ENCODE assay signal across 12 cellular contexts in genomic region chr5:54616031-54616430, GRCh38.
DNase-seq lines count a peak whose midpoint lies in the region; ATAC-seq, FAIRE-seq and TF ChIP-seq lines count a peak whose summit lies in the region.
"Had no signal": no experiment of that assay in that cellular context is flagged by ENCODE, and none has a peak within 500 bp of the region (broad histone marks: within the 10 kb centered on the region; RNA-seq: fewer than 3 reads in every experiment).

No MANE protein-coding gene starts in this region.

- TF ChIP-seq POLR2A in HepG2 (IDR thresholded peaks at IDR 0.05; ENCODE audit: insufficient read depth in 1 of 2, low read depth in 2 of 2, low read length in 2 of 2) (no peak), upper lobe of left lung (IDR thresholded peaks at IDR 0.05) (no peak)

- H3K9ac ChIP-seq in colonic mucosa (ENCODE audit: low read depth in 2 of 2, low read length in 2 of 2) (no peak overlapping the region), HepG2 (ENCODE audit: insufficient read depth, low read depth, low read length) (no peak overlapping the region)

- H3K9me3 ChIP-seq in colonic mucosa (no peaks in the 10 kb centered on the region), HepG2 (ENCODE audit: low read length) (no peaks in the 10 kb centered on the region), upper lobe of left lung (no peaks in the 10 kb centered on the region)

- no peak for FAIRE-seq in HepG2 (lab: Jason Lieb, UNC)

- no peaks in the 10 kb centered on the region for H3K27me3 ChIP-seq in colonic mucosa
- H3K27me3 ChIP-seq in HepG2 (ENCODE audit: control insufficient read depth in 1 of 2, insufficient read depth in 2 of 2, low read length in 2 of 2), result no peaks in the 10 kb centered on the region
- no peaks in the 10 kb centered on the region for H3K27me3 ChIP-seq in upper lobe of left lung

- no peak overlapping the region for H2AFZ ChIP-seq in HepG2 (ENCODE audit: low read length)

- peaks cover 4% of the 10 kb centered on the region for H3K27me3 Mint-ChIP-seq in activated T-helper 1 cell treated with anti-CD3 and anti-CD28 coated beads, Interleukin-12 subunit alpha, Interleukin-12 subunit beta, Interleukin-2, Interleukin-4 antibody, amounts not matched to agents 30 ng/mL and 10 ng/mL and 1 ng/mL, durations not matched to agents 14 hours and 24 hours and 36 hours (ENCODE audit: insufficient read depth)
- H3K27me3 Mint-ChIP-seq: activated naive CD8-positive, alpha-beta T cell treated with anti-CD3 and anti-CD28 coated beads for 36 hours had no signal

- no peak overlapping the region for H3K27ac Mint-ChIP-seq in activated T-helper 1 cell treated with anti-CD3 and anti-CD28 coated beads, Interleukin-12 subunit alpha, Interleukin-12 subunit beta, Interleukin-2, Interleukin-4 antibody, amounts not matched to agents 30 ng/mL and 10 ng/mL and 1 ng/mL, durations not matched to agents 14 hours and 24 hours and 36 hours
- H3K27ac Mint-ChIP-seq: activated naive CD8-positive, alpha-beta T cell treated with anti-CD3 and anti-CD28 coated beads for 36 hours had no signal

- peaks cover 28% of the 10 kb centered on the region for H3K4me1 Mint-ChIP-seq in activated T-helper 1 cell treated with anti-CD3 and anti-CD28 coated beads, Interleukin-12 subunit alpha, Interleukin-12 subunit beta, Interleukin-2, Interleukin-4 antibody, amounts not matched to agents 30 ng/mL and 10 ng/mL and 1 ng/mL, durations not matched to agents 14 hours and 24 hours and 36 hours (ENCODE audit: low read depth)

- H3K36me3 ChIP-seq in colonic mucosa (no peaks in the 10 kb centered on the region), HepG2 (replicated peaks in 1 of 2; ENCODE audit: control insufficient read depth in 1 of 2, insufficient read depth in 2 of 2, low read length in 2 of 2) (no peaks in the 10 kb centered on the region), upper lobe of left lung (no peaks in the 10 kb centered on the region)

- DNase-seq in LNCaP clone FGC (ENCODE audit: low read depth) (peak; percentile 19), colonic mucosa (peak; percentile 38), HepG2 (ENCODE audit: low spot score) (peak; percentile 13), upper lobe of left lung (peak in 1 of 2 donors; percentile 69)
- DNase-seq in stimulated activated naive CD8-positive, alpha-beta T cell treated with anti-CD3 and anti-CD28 coated beads, Interleukin-15, Interleukin-2, amounts not matched to agents 100 U/mL and 50 U/mL, for 24 hours, result no peak
- DNase-seq in activated T-helper 1 cell treated with anti-CD3 and anti-CD28 coated beads, Interleukin-12 subunit alpha, Interleukin-12 subunit beta, Interleukin-2, Interleukin-4 antibody, amounts not matched to agents 30 ng/mL and 10 ng/mL and 1 ng/mL, durations not matched to agents 14 hours and 24 hours and 36 hours (ENCODE audit: low spot score), result no peak
- DNase-seq: activated naive CD8-positive, alpha-beta T cell treated with anti-CD3 and anti-CD28 coated beads for 36 hours; DND-41; foreskin melanocyte; NCI-H1092 treated with DMSO at 0.1 percent for 48 hours had no signal

- no peak for TF ChIP-seq EP300 in HepG2 (IDR thresholded peaks at IDR 0.05; ENCODE audit: low read depth in 2 of 2, low read length in 2 of 2)
- no peak for TF ChIP-seq EP300 in HepG2 (CRISPR knock-in tag; IDR thresholded peaks at IDR 0.05; ENCODE audit: borderline replicate concordance)
- TF ChIP-seq EP300 in upper lobe of left lung (IDR thresholded peaks at IDR 0.05), result no peak

- TF ChIP-seq RAD21 in HepG2 (CRISPR knock-in tag; IDR thresholded peaks at IDR 0.05), result no peak

- no peak overlapping the region for H3K4me3 Mint-ChIP-seq in activated T-helper 1 cell treated with anti-CD3 and anti-CD28 coated beads, Interleukin-12 subunit alpha, Interleukin-12 subunit beta, Interleukin-2, Interleukin-4 antibody, amounts not matched to agents 30 ng/mL and 10 ng/mL and 1 ng/mL, durations not matched to agents 14 hours and 24 hours and 36 hours
- H3K4me3 Mint-ChIP-seq: activated naive CD8-positive, alpha-beta T cell treated with anti-CD3 and anti-CD28 coated beads for 36 hours had no signal

- H3K4me2 ChIP-seq in HepG2 (ENCODE audit: low read depth, low read length), result no peak overlapping the region

- H3K9me3 Mint-ChIP-seq in activated T-helper 1 cell treated with anti-CD3 and anti-CD28 coated beads, Interleukin-12 subunit alpha, Interleukin-12 subunit beta, Interleukin-2, Interleukin-4 antibody, amounts not matched to agents 30 ng/mL and 10 ng/mL and 1 ng/mL, durations not matched to agents 14 hours and 24 hours and 36 hours, result peaks cover 14% of the 10 kb centered on the region
- H3K9me3 Mint-ChIP-seq: activated naive CD8-positive, alpha-beta T cell treated with anti-CD3 and anti-CD28 coated beads for 36 hours had no signal

- H3K4me1 ChIP-seq in colonic mucosa, result no peaks in the 10 kb centered on the region
- H3K4me1 ChIP-seq in HepG2 (ENCODE audit: insufficient read depth, low read length), result no peaks in the 10 kb centered on the region
- peaks cover 16 to 19% (median 18%) of the 10 kb centered on the region in 4 donors for H3K4me1 ChIP-seq in upper lobe of left lung

- CTCF ChIA-PET in HepG2 (lab: Yijun Ruan, JAX; ENCODE audit: low intra/inter-chr PET ratio, low total read pairs), result no interaction called here

- TF ChIP-seq CTCF in LNCaP clone FGC (IDR thresholded peaks at IDR 0.05; ENCODE audit: control insufficient read depth, extremely low read depth, insufficient read depth), result no peak
- no peak for TF ChIP-seq CTCF in colonic mucosa (IDR thresholded peaks at IDR 0.05)
- no peak for TF ChIP-seq CTCF in HepG2 (CRISPR knock-in tag; IDR thresholded peaks at IDR 0.05)
- no peak for TF ChIP-seq CTCF in upper lobe of left lung (IDR thresholded peaks at IDR 0.05)

- intact Hi-C loops in colonic mucosa (cut with DNase I) (no loop called here), HepG2 (cut with micrococcal nuclease; ENCODE audit: unreplicated experiment) (no loop called here)
- intact Hi-C loops in activated T-helper 1 cell treated with anti-CD3 and anti-CD28 coated beads, Interleukin-12 subunit alpha, Interleukin-12 subunit beta, Interleukin-2, Interleukin-4 antibody, amounts not matched to agents 30 ng/mL and 10 ng/mL and 1 ng/mL, durations not matched to agents 14 hours and 24 hours and 36 hours (cut with micrococcal nuclease), result no loop called here

- no peaks in the 10 kb centered on the region for H4K20me1 ChIP-seq in HepG2 (ENCODE audit: insufficient read depth, low read length)

- WGBS in HepG2 (ENCODE audit: low lambda C conversion rate), result 0% methylated on average over 3 of the region's 3 CpGs
- WGBS in upper lobe of left lung, 2 donors, result 23 to 39% methylated on average over 3 of the region's 3 CpGs

- H3K27ac ChIP-seq in colonic mucosa (no peak overlapping the region), HepG2 (ENCODE audit: extremely low read length, insufficient read depth, low read length) (no peak overlapping the region), upper lobe of left lung (no peak overlapping the region)

- no peaks in the 10 kb centered on the region for H3K79me2 ChIP-seq in HepG2 (ENCODE audit: insufficient read depth, low read length)

- in situ Hi-C loops in HepG2 (cut with HindIII; ENCODE audit: extremely low pct_ligation_motif_present, low pct_unique_long_range_greater_than_20kb), result no loop called here

- no peak overlapping the region for H3K4me3 ChIP-seq in LNCaP clone FGC (ENCODE audit: low read depth, low read length)
- no peak overlapping the region for H3K4me3 ChIP-seq in colonic mucosa
- H3K4me3 ChIP-seq in HepG2 (replicated peaks in 1 of 3; ENCODE audit: insufficient read depth in 1 of 3, low read depth in 2 of 3, low read length in 3 of 3), result no peak overlapping the region
- no peak overlapping the region for H3K4me3 ChIP-seq in upper lobe of left lung

- BruUV-seq in HepG2 (replicated peaks; lab: Mats Ljungman, UMichigan), result no TSS peak

- POLR2A ChIA-PET in HepG2 (lab: Yijun Ruan, JAX), result no interaction called here

- H3K36me3 Mint-ChIP-seq in activated T-helper 1 cell treated with anti-CD3 and anti-CD28 coated beads, Interleukin-12 subunit alpha, Interleukin-12 subunit beta, Interleukin-2, Interleukin-4 antibody, amounts not matched to agents 30 ng/mL and 10 ng/mL and 1 ng/mL, durations not matched to agents 14 hours and 24 hours and 36 hours (ENCODE audit: low read depth), result peaks cover 9% of the 10 kb centered on the region
- H3K36me3 Mint-ChIP-seq: activated naive CD8-positive, alpha-beta T cell treated with anti-CD3 and anti-CD28 coated beads for 36 hours had no signal

- ATAC-seq in HepG2 (no peak), upper lobe of left lung (ENCODE audit: low FRiP score in 2 of 2) (peak; percentile 52 to 88), HG03139 (IDR thresholded peaks at IDR 0.05; ENCODE audit: unreplicated experiment) (no peak), HG03097 (IDR thresholded peaks at IDR 0.05; ENCODE audit: low FRiP score, unreplicated experiment) (no peak)
- ATAC-seq in stimulated activated naive CD8-positive, alpha-beta T cell treated with anti-CD3 and anti-CD28 coated beads, Interleukin-15, Interleukin-2, amounts not matched to agents 100 U/mL and 50 U/mL, for 24 hours, result no peak

TF ChIP-seq in HepG2, 621 proteins besides CTCF, POLR2A, EP300 and RAD21:
- TF ChIP-seq HDAC6 (IDR thresholded peaks at IDR 0.05; ENCODE audit: low read depth, low read length) (no peak), SOX13 (IDR thresholded peaks at IDR 0.05) (no peak), SOX13 (CRISPR knock-in tag; conservative IDR thresholded peaks at IDR 0.05 in 1 of 2, IDR thresholded peaks at IDR 0.05 in 1 of 2) (peak in 1 of 2 experiments; percentile 42; a peak in 1 of 4 replicates), CEBPB (IDR thresholded peaks at IDR 0.05; ENCODE audit: borderline replicate concordance, low read depth, low read length) (peak; percentile 66; the same call in 1 of the 2 replicates), SOX6 (IDR thresholded peaks at IDR 0.05) (no peak), SOX6 (CRISPR knock-in tag; IDR thresholded peaks at IDR 0.05) (peak; percentile 19; the same call in 1 of the 2 replicates)

Comparison
In these comparisons a context has a peak if more than half of its experiments do, and no peak if none do; other contexts are left out.
1. DNase-seq: peak in LNCaP clone FGC (single experiment), colonic mucosa (single experiment) and HepG2 (single experiment); none in stimulated activated naive CD8-positive, alpha-beta T cell treated with anti-CD3 and anti-CD28 coated beads, Interleukin-15, Interleukin-2, amounts not matched to agents 100 U/mL and 50 U/mL, for 24 hours (single experiment) and activated T-helper 1 cell treated with anti-CD3 and anti-CD28 coated beads, Interleukin-12 subunit alpha, Interleukin-12 subunit beta, Interleukin-2, Interleukin-4 antibody, amounts not matched to agents 30 ng/mL and 10 ng/mL and 1 ng/mL, durations not matched to agents 14 hours and 24 hours and 36 hours (single experiment).
2. ATAC-seq: peak in upper lobe of left lung (2 of 2); none in HepG2 (single experiment), HG03139 (single experiment), stimulated activated naive CD8-positive, alpha-beta T cell treated with anti-CD3 and anti-CD28 coated beads, Interleukin-15, Interleukin-2, amounts not matched to agents 100 U/mL and 50 U/mL, for 24 hours (single experiment) and HG03097 (single experiment).